Comparison of ENCODE assay signal across 27 cellular contexts in the genomic region with DNA sequence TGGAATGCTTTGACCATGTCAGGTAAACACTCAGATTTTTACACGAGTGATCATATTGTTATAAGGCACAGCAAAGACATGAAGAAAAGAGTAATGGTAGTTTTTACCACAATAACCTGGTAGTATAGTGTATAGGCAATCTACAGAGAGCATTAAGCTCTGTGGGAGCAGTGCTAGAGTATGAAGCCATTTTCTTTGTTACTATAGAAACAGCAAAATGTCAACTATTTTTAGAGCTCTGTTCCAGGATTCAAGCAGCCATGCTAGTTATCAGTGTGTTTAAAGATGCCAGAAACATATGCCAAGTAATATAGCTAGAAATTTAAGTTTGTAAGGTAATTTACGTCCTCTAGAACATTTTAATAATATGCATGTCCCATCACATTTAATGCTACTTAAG.
"Had no signal": no experiment of that assay in that cellular context is flagged by ENCODE, and none has a peak within 500 bp of the region (broad histone marks: within the 10 kb centered on the region; RNA-seq: fewer than 3 reads in every experiment).

No MANE protein-coding gene starts in this region.

- H3K27me3 ChIP-seq: dorsolateral prefrontal cortex, gastroesophageal sphincter had no signal

- H3K27ac ChIP-seq: coronary artery, dorsolateral prefrontal cortex, gastroesophageal sphincter, skin epidermis, thoracic aorta, VCaP had no signal

- H3K36me3 ChIP-seq: gastroesophageal sphincter, thoracic aorta had no signal

- H3K4me1 ChIP-seq: gastroesophageal sphincter had no signal

- DNase-seq: activated CD4-positive, alpha-beta T cell treated with anti-CD3 and anti-CD28 coated beads for 4 hours; activated CD4-positive, alpha-beta T cell treated with anti-CD3 and anti-CD28 coated beads, Interleukin-2, amount 50 U/mL, for 4 hours; activated naive CD4-positive, alpha-beta T cell; activated T-cell treated with anti-CD3 and anti-CD28 coated beads for 4 hours; activated T-cell treated with anti-CD3 and anti-CD28 coated beads, Interleukin-2, amount 50 U/mL, for 72 hours; cerebellar nuclear complex; dorsolateral prefrontal cortex; effector memory CD4-positive, alpha-beta T cell; kidney; left colon; mammary epithelial cell; naive B cell; occipital lobe; stimulated activated CD4-positive, alpha-beta T cell treated with anti-CD3 and anti-CD28 coated beads, Interleukin-12 subunit alpha, Interleukin-12 subunit beta, amount 100 ng/mL, for 4 hours; stimulated activated CD4-positive, alpha-beta T cell treated with anti-CD3 and anti-CD28 coated beads, Interleukin-4, amount 100 ng/mL, for 1 hour; stimulated activated naive CD8-positive, alpha-beta T cell treated with anti-CD3 and anti-CD28 coated beads, Interleukin-15, Interleukin-2, amounts not matched to agents 100 U/mL and 50 U/mL, for 24 hours; T-helper 9 cell; trophoblast cell had no signal

- ATAC-seq: activated naive CD4-positive, alpha-beta T cell treated with anti-CD3 and anti-CD28 coated beads, Interleukin-2, amount 50 U/mL, for 72 hours; activated T-cell treated with anti-CD3 and anti-CD28 coated beads, Interleukin-2, amount 50 U/mL, for 72 hours; gastroesophageal sphincter; left colon; sciatic nerve; stimulated activated naive CD8-positive, alpha-beta T cell treated with anti-CD3 and anti-CD28 coated beads, Interleukin-15, Interleukin-2, amounts not matched to agents 100 U/mL and 50 U/mL, for 24 hours had no signal

- H3K4me3 ChIP-seq: coronary artery, dorsolateral prefrontal cortex, gastroesophageal sphincter, skin epidermis, thoracic aorta had no signal

- H3K9me3 ChIP-seq: gastroesophageal sphincter, thoracic aorta had no signal

- FAIRE-seq: bronchial epithelial cell, kidney, urothelium cell line had no signal
